ENCODE assay signal across 1 cellular context in genomic region chr6:32379554-32379953, GRCh38.
TF ChIP-seq lines count a peak whose summit lies in the region.

No MANE protein-coding gene starts in this region.

TF ChIP-seq in GM12878, 131 proteins besides CTCF, POLR2A, EP300 and RAD21:
- TF ChIP-seq IRF5 (IDR thresholded peaks at IDR 0.05; ENCODE audit: borderline replicate concordance) (no peak), NR2F1 (conservative IDR thresholded peaks at IDR 0.05) (no peak)
